ENCODE assay signal across 37 cellular contexts in the genomic region with DNA sequence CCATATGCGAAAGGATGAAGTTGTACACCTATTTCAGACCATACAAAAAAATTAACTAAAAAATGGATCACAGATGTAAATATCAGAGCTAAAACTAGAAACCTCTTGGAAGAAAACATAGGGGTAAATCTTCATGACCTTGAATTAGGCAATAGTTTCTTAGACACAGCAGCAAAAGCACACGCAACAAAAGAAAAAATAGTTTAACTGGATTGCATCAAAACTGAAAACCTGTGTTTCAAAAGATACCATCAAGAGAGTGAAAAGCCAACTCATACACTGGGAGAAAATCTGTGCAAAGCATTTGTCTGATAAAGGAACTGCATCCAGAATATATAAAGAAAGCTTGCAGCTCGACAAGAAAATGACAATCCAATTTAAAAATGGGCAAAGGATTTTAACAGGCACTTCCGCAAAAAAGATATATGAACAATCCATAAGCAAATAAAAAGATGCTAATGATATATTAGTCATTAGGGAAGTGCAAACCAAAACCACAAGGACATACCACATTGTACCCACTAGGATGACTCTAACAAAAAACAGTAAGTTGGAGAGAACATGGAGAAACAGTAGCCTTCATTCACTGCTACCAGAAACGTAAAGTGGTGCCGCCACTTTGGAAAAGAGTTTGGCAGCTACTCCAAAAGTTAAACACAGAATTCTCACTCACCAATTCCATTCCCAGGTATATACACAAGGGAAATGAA.
A peak's percentile ranks its signal among the peaks of the same experiment; 100 is the strongest.
DNase-seq lines count a peak whose midpoint lies in the region; ATAC-seq and TF ChIP-seq lines count a peak whose summit lies in the region.
"Had no signal": no experiment of that assay in that cellular context is flagged by ENCODE, and none has a peak within 500 bp of the region (broad histone marks: within the 10 kb centered on the region; RNA-seq: fewer than 3 reads in every experiment).

No MANE protein-coding gene starts in this region.

- H3K4me1 ChIP-seq in foreskin keratinocyte: peaks cover 22% of the 10 kb centered on the region
- H3K4me1 ChIP-seq: Caco-2, upper lobe of left lung had no signal

- H3K4me3 Mint-ChIP-seq in stimulated activated memory B cell treated with anti-CD40 and anti-IgM and Interleukin-4, amounts not matched to agents 10 μg/mL and 1 μg/mL and 100 μg/mL, for 72 hours: no peak overlapping the region
- H3K4me3 Mint-ChIP-seq: H9; immature natural killer cell; stimulated activated effector memory CD8-positive, alpha-beta T cell treated with anti-CD3 and anti-CD28 coated beads, Interleukin-12 subunit alpha, Interleukin-12 subunit beta, amount 100 ng/mL, for 72 hours; T-helper 2 cell treated with Interferon-gamma antibody and Interleukin-4, amounts not matched to agents 5 μg/mL and 100 μg/mL, for 36 hours had no signal

- no peaks in the 10 kb centered on the region for H3K36me3 Mint-ChIP-seq in stimulated activated memory B cell treated with anti-CD40 and anti-IgM and Interleukin-4, amounts not matched to agents 10 μg/mL and 1 μg/mL and 100 μg/mL, for 72 hours
- H3K36me3 Mint-ChIP-seq: immature natural killer cell; stimulated activated effector memory CD8-positive, alpha-beta T cell treated with anti-CD3 and anti-CD28 coated beads, Interleukin-12 subunit alpha, Interleukin-12 subunit beta, amount 100 ng/mL, for 72 hours had no signal

- peaks cover 4% of the 10 kb centered on the region for H3K27me3 Mint-ChIP-seq in stimulated activated memory B cell treated with anti-CD40 and anti-IgM and Interleukin-4, amounts not matched to agents 10 μg/mL and 1 μg/mL and 100 μg/mL, for 72 hours

- H3K27ac ChIP-seq in foreskin keratinocyte: no peak overlapping the region
- H3K27ac ChIP-seq: BLaER1 treated with 17β-estradiol and CSF1 and Interleukin-3, amounts not matched to agents 10 nM and 100 nM; coronary artery; gastrocnemius medialis; neutrophil; upper lobe of left lung; WERI-Rb-1 had no signal

- peak; percentile 34 for TF ChIP-seq CTCF in foreskin keratinocyte (conservative IDR thresholded peaks at IDR 0.05)

- no peaks in the 10 kb centered on the region for H3K9me3 Mint-ChIP-seq in stimulated activated memory B cell treated with anti-CD40 and anti-IgM and Interleukin-4, amounts not matched to agents 10 μg/mL and 1 μg/mL and 100 μg/mL, for 72 hours
- H3K9me3 Mint-ChIP-seq: immature natural killer cell; stimulated activated effector memory CD8-positive, alpha-beta T cell treated with anti-CD3 and anti-CD28 coated beads, Interleukin-12 subunit alpha, Interleukin-12 subunit beta, amount 100 ng/mL, for 72 hours; T-helper 2 cell treated with Interferon-gamma antibody and Interleukin-4, amounts not matched to agents 5 μg/mL and 100 μg/mL, for 36 hours had no signal

- ATAC-seq in foreskin keratinocyte: peak; percentile 82
- ATAC-seq in stimulated activated memory B cell treated with anti-CD40 and anti-IgM and Interleukin-4, amounts not matched to agents 10 μg/mL and 1 μg/mL and 100 μg/mL, for 72 hours: no peak
- ATAC-seq: gastrocnemius medialis; K562; left lobe of liver; sciatic nerve; SK-N-SH treated with all-trans-retinoic acid at 6 μM for 48 hours; stimulated activated effector memory CD8-positive, alpha-beta T cell treated with anti-CD3 and anti-CD28 coated beads, Interleukin-12 subunit alpha, Interleukin-12 subunit beta, amount 100 ng/mL, for 72 hours had no signal

- no peaks in the 10 kb centered on the region for H3K4me1 Mint-ChIP-seq in stimulated activated memory B cell treated with anti-CD40 and anti-IgM and Interleukin-4, amounts not matched to agents 10 μg/mL and 1 μg/mL and 100 μg/mL, for 72 hours
- H3K4me1 Mint-ChIP-seq: immature natural killer cell; stimulated activated effector memory CD8-positive, alpha-beta T cell treated with anti-CD3 and anti-CD28 coated beads, Interleukin-12 subunit alpha, Interleukin-12 subunit beta, amount 100 ng/mL, for 72 hours had no signal

- no peak overlapping the region for H3K27ac Mint-ChIP-seq in stimulated activated memory B cell treated with anti-CD40 and anti-IgM and Interleukin-4, amounts not matched to agents 10 μg/mL and 1 μg/mL and 100 μg/mL, for 72 hours
- H3K27ac Mint-ChIP-seq: H9; immature natural killer cell; stimulated activated effector memory CD8-positive, alpha-beta T cell treated with anti-CD3 and anti-CD28 coated beads, Interleukin-12 subunit alpha, Interleukin-12 subunit beta, amount 100 ng/mL, for 72 hours; T-helper 2 cell treated with Interferon-gamma antibody and Interleukin-4, amounts not matched to agents 5 μg/mL and 100 μg/mL, for 36 hours had no signal

- H3K27me3 ChIP-seq in foreskin keratinocyte: peaks cover 4% of the 10 kb centered on the region
- H3K27me3 ChIP-seq: gastrocnemius medialis, neutrophil, upper lobe of left lung had no signal

- DNase-seq in HS-5 (ENCODE audit: low read depth) (peak; percentile 8), NOMO-1 (lab: John Stamatoyannopoulos, UW; ENCODE audit: unreplicated experiment in 2 of 2) (peak; percentile 70 to 87), amniotic epithelial cell (ENCODE audit: low read depth) (peak; percentile 83), foreskin keratinocyte (peak; percentile 63 to 74), superior temporal gyrus (ENCODE audit: extremely low spot score) (no peak), NCI-H1092 (lab: John Stamatoyannopoulos, UW) (no peak), NCI-H1417 treated with DMSO at 0.1 percent for 48 hours (lab: John Stamatoyannopoulos, UW) (no peak)
- DNase-seq: activated CD4-positive, alpha-beta T cell treated with anti-CD3 and anti-CD28 coated beads for 48 hours; activated gamma-delta T cell treated with Interleukin-2 at 50 U/mL for 16 hours; activated T-cell treated with anti-CD3 and anti-CD28 coated beads, Interleukin-2, amount 50 U/mL, for 1 hour; Caco-2; DMS79 treated with DMSO at 0.1 percent for 48 hours; effector memory CD4-positive, alpha-beta T cell; gastrocnemius medialis; H9; hippocampal formation; immature natural killer cell; NCI-H1092 treated with DMSO at 0.1 percent for 48 hours; NCI-H187 treated with DMSO at 0.1 percent for 48 hours; NCI-H2171 treated with DMSO at 0.1 percent for 48 hours; NCI-H524 treated with DMSO at 0.1 percent for 48 hours; NK-92 treated with Interleukin-12 subunit alpha and Interleukin-12 subunit beta, amount 100 ng/mL, for 24 hours; RPMI8226; stimulated activated CD4-positive, alpha-beta T cell treated with anti-CD3 and anti-CD28 coated beads, Interleukin-4, amount 100 ng/mL, for 24 hours; substantia nigra; upper lobe of left lung; WERI-Rb-1 had no signal

Comparison
In these comparisons a context has a peak if more than half of its experiments do, and no peak if none do; other contexts are left out.
1. DNase-seq: peak in HS-5 (single experiment), NOMO-1 (2 of 2), amniotic epithelial cell (single experiment) and foreskin keratinocyte (2 of 2); none in superior temporal gyrus (single experiment), NCI-H1092 (single experiment) and NCI-H1417 treated with DMSO at 0.1 percent for 48 hours (single experiment).